ENCODE assay signal across 8 cellular contexts in genomic region chr2:37654932-37655331, GRCh38. TPM values are rescaled to one million over a fixed set of nuclear protein-coding genes. Genes with fewer than 3 reads are reported as not detected.
DNase-seq lines count a peak whose midpoint lies in the region; ATAC-seq and TF ChIP-seq lines count a peak whose summit lies in the region.

No MANE protein-coding gene starts in this region.

- H3K4me3 ChIP-seq in GM12865 (ENCODE audit: low read depth, low read length) (peak overlapping the region; percentile 58), gastrocnemius medialis (peak overlapping the region; percentile 16 to 46 (median 27)), SJCRH30 (no peak overlapping the region)
- peak overlapping the region; percentile 5 for H3K4me3 ChIP-seq in effector memory CD4-positive, alpha-beta T cell (ENCODE audit: insufficient read depth, low read depth, low read length, poor library complexity, severe bottlenecking)

- in situ Hi-C loops in gastrocnemius medialis (cut with MboI; ENCODE audit: low sequenced_read_pairs in 4 of 4), result loop anchor here in 1 of 4 donors (25.0 kb wide), 1 partner anchor 243 kb away; no protein-coding TSS in a partner anchor

- H3K4me1 ChIP-seq in effector memory CD4-positive, alpha-beta T cell (ENCODE audit: control insufficient read depth, insufficient read depth, low read length, poor library complexity, severe bottlenecking), result peaks cover 56% of the 10 kb centered on the region
- H3K4me1 ChIP-seq in gastrocnemius medialis, result peaks cover 93 to 95% of the 10 kb centered on the region in 2 donors
- H3K4me1 ChIP-seq in SJCRH30, result peaks cover 57% of the 10 kb centered on the region

- TF ChIP-seq POLR2A in gastrocnemius medialis (IDR thresholded peaks at IDR 0.05), result no peak

- peak; percentile 73 for ATAC-seq in GM21447 (IDR thresholded peaks at IDR 0.05; ENCODE audit: unreplicated experiment)
- peak; percentile 75 for ATAC-seq in HG03571 (IDR thresholded peaks at IDR 0.05; ENCODE audit: unreplicated experiment)
- peak; percentile 21 to 57 for ATAC-seq in gastrocnemius medialis

- H3K9me3 ChIP-seq in effector memory CD4-positive, alpha-beta T cell (ENCODE audit: control insufficient read depth, low read length), result no peaks in the 10 kb centered on the region
- no peaks in the 10 kb centered on the region for H3K9me3 ChIP-seq in gastrocnemius medialis
- no peaks in the 10 kb centered on the region for H3K9me3 ChIP-seq in SJCRH30 (replicated peaks)

- intact Hi-C loops in gastrocnemius medialis (cut with DNase I; ENCODE audit: low total_unique reads), result loop anchor here (1.0 to 5.0 kb wide), 4 partner anchors 16 to 172 kb away; partner anchors contain the start of gene CDC42EP3

- peak; percentile 94 for DNase-seq in GM12865 (ENCODE audit: low read depth)
- DNase-seq in effector memory CD4-positive, alpha-beta T cell, result no peak
- no peak for DNase-seq in gastrocnemius medialis
- DNase-seq in SJCRH30, result no peak
- DNase-seq in NCI-H1694 treated with DMSO at 0.1 percent for 48 hours (lab: John Stamatoyannopoulos, UW), result no peak
- DNase-seq in GF-D8 (lab: John Stamatoyannopoulos, UW), result no peak

- no peaks in the 10 kb centered on the region for H3K36me3 ChIP-seq in effector memory CD4-positive, alpha-beta T cell (ENCODE audit: control insufficient read depth, insufficient read depth, low read length)
- no peaks in the 10 kb centered on the region for H3K36me3 ChIP-seq in gastrocnemius medialis
- H3K36me3 ChIP-seq in SJCRH30, result peaks cover 86% of the 10 kb centered on the region

- H3K27ac ChIP-seq in effector memory CD4-positive, alpha-beta T cell (ENCODE audit: insufficient read depth, low read length, poor library complexity, severe bottlenecking), result peak overlapping the region; percentile 64
- H3K27ac ChIP-seq in gastrocnemius medialis (peak overlapping the region; percentile 85 to 88 (median 87)), SJCRH30 (no peak overlapping the region)

- no peak for TF ChIP-seq CTCF in GM12865 (IDR thresholded peaks at IDR 0.05; ENCODE audit: insufficient read depth, low read depth, low read length, missing control alignments)
- no peak for TF ChIP-seq CTCF in gastrocnemius medialis (IDR thresholded peaks at IDR 0.05 in 4 of 5, conservative IDR thresholded peaks at IDR 0.05 in 1 of 5)

- no peaks in the 10 kb centered on the region for H3K27me3 ChIP-seq in effector memory CD4-positive, alpha-beta T cell (replicated peaks; ENCODE audit: control insufficient read depth, insufficient read depth, low read length, poor library complexity, severe bottlenecking)
- H3K27me3 ChIP-seq in gastrocnemius medialis (no peaks in the 10 kb centered on the region), SJCRH30 (no peaks in the 10 kb centered on the region)

RNA-seq across cellular contexts. Expression of gene CDC42EP3, which starts 16.5 kb away (rescaled TPM):
- 10 to 100 TPM; 20.0 to 90.6 (median 57.2) TPM for total RNA-seq in gastrocnemius medialis
- total RNA-seq in SJCRH30 (2014; rRNA removed; shearing (Covaris generic)), result 176 and 177 TPM in 2 replicates
